In genomic region chr11:95121687-95122086, GRCh38 we compare ENCODE assay signal across 2 cellular contexts.
A peak's percentile ranks its signal among the peaks of the same experiment; 100 is the strongest.
TF ChIP-seq lines count a peak whose summit lies in the region.

No MANE protein-coding gene starts in this region.

TF ChIP-seq in HepG2, 621 proteins besides CTCF, POLR2A, EP300 and RAD21:
- no peak for TF ChIP-seq TFAP4 (IDR thresholded peaks at IDR 0.05; ENCODE audit: borderline replicate concordance, low read depth)
- TF ChIP-seq ZNF12 (CRISPR knock-in tag; IDR thresholded peaks at IDR 0.05), result no peak
- TF ChIP-seq E2F1 (CRISPR knock-in tag; IDR thresholded peaks at IDR 0.05), result no peak
- no peak for TF ChIP-seq MXI1 (IDR thresholded peaks at IDR 0.05; ENCODE audit: borderline replicate concordance, low read depth, low read length)
- TF ChIP-seq ZBTB3 (CRISPR knock-in tag; IDR thresholded peaks at IDR 0.05; ENCODE audit: borderline replicate concordance, low read depth), result no peak
- TF ChIP-seq ZEB1 (IDR thresholded peaks at IDR 0.05; ENCODE audit: insufficient replicate concordance, low read depth), result no peak
- no peak for TF ChIP-seq CEBPB (IDR thresholded peaks at IDR 0.05; ENCODE audit: borderline replicate concordance, low read depth, low read length)

TF ChIP-seq in SK-N-SH, 30 proteins besides CTCF, POLR2A, EP300 and RAD21:
- TF ChIP-seq PBX3 (IDR thresholded peaks at IDR 0.05) (peak; percentile 39), RFX5 (IDR thresholded peaks at IDR 0.05; ENCODE audit: low read length) (no peak), MAX (IDR thresholded peaks at IDR 0.05; ENCODE audit: low read depth) (no peak), TCF12 (IDR thresholded peaks at IDR 0.05) (peak; percentile 25; the same call in 1 of the 2 replicates)
